In genomic region chr18:63890950-63891304, GRCh38 we compare ENCODE assay signal across 10 cellular contexts. TPM values are rescaled to one million over a fixed set of nuclear protein-coding genes. Genes with fewer than 3 reads are reported as not detected.
DNase-seq lines count a peak whose midpoint lies in the region; ATAC-seq and TF ChIP-seq lines count a peak whose summit lies in the region.
"Had no signal": no experiment of that assay in that cellular context is flagged by ENCODE, and none has a peak within 500 bp of the region (broad histone marks: within the 10 kb centered on the region; RNA-seq: fewer than 3 reads in every experiment).

No MANE protein-coding gene starts in this region.

- no TSS peak for BruUV-seq in PC-9 (replicated peaks; lab: Mats Ljungman, UMichigan)

- no peak overlapping the region for H2AFZ ChIP-seq in PC-9

- H3K4me3 ChIP-seq in PC-9 (no peak overlapping the region), retinal pigment epithelial cell (ENCODE audit: low read length) (no peak overlapping the region), heart right ventricle (no peak overlapping the region)
- no peak overlapping the region for H3K4me3 ChIP-seq in CD8-positive, alpha-beta memory T cell (ENCODE audit: low read length)
- H3K4me3 ChIP-seq: SJCRH30 had no signal

- peak; percentile 80 for ATAC-seq in HG03432 (IDR thresholded peaks at IDR 0.05; ENCODE audit: unreplicated experiment)
- no peak for ATAC-seq in heart right ventricle

- intact Hi-C loops in PC-9 (cut with micrococcal nuclease; ENCODE audit: unreplicated experiment) = no loop called here
- intact Hi-C loops in heart right ventricle (cut with DNase I) = no loop called here

- no peaks in the 10 kb centered on the region for H3K36me3 Mint-ChIP-seq in CD8-positive, alpha-beta memory T cell

- no peaks in the 10 kb centered on the region for H3K9me3 Mint-ChIP-seq in CD8-positive, alpha-beta memory T cell

- H3K4me3 Mint-ChIP-seq in CD8-positive, alpha-beta memory T cell = no peak overlapping the region

- no peaks in the 10 kb centered on the region for H3K79me2 ChIP-seq in PC-9 (ENCODE audit: low read depth)

- no peaks in the 10 kb centered on the region for H3K9me2 ChIP-seq in PC-9 (ENCODE audit: insufficient read depth)

- H3K27ac ChIP-seq in PC-9 = no peak overlapping the region
- no peak overlapping the region for H3K27ac ChIP-seq in CD8-positive, alpha-beta memory T cell (ENCODE audit: low read depth, low read length)
- no peak overlapping the region for H3K27ac ChIP-seq in heart right ventricle
- H3K27ac ChIP-seq: SJCRH30 had no signal

- no peaks in the 10 kb centered on the region for H3K36me3 ChIP-seq in PC-9 (ENCODE audit: low read depth)
- no peaks in the 10 kb centered on the region for H3K36me3 ChIP-seq in CD8-positive, alpha-beta memory T cell (ENCODE audit: insufficient read depth, low read length)
- no peaks in the 10 kb centered on the region for H3K36me3 ChIP-seq in heart right ventricle
- H3K36me3 ChIP-seq: SJCRH30 had no signal

- CTCF ChIA-PET in PC-9 (lab: Charles Lee) = no interaction called here
- CTCF ChIA-PET in CD8-positive, alpha-beta memory T cell (lab: Charles Lee) = no interaction called here

- H3K4me1 ChIP-seq in PC-9 (replicated peaks; ENCODE audit: insufficient read depth) = no peaks in the 10 kb centered on the region
- H3K4me1 ChIP-seq in CD8-positive, alpha-beta memory T cell (ENCODE audit: insufficient read depth, low read length) = no peaks in the 10 kb centered on the region
- H3K4me1 ChIP-seq in heart right ventricle = peaks cover 0 to 38% (median 0%) of the 10 kb centered on the region in 9 donors
- H3K4me1 ChIP-seq: SJCRH30 had no signal

- no peaks in the 10 kb centered on the region for H3K4me1 Mint-ChIP-seq in CD8-positive, alpha-beta memory T cell

- WGBS in heart right ventricle, 2 donors = 66 to 72% methylated on average over 5 of the region's 5 CpGs

- H3K27me3 Mint-ChIP-seq in CD8-positive, alpha-beta memory T cell = peaks cover 7 to 25% of the 10 kb centered on the region in 2 donors

- H3K4me2 ChIP-seq in PC-9 = no peak overlapping the region

- POLR2A ChIA-PET in PC-9 (lab: Charles Lee; ENCODE audit: unreplicated experiment) = no interaction called here
- POLR2A ChIA-PET in CD8-positive, alpha-beta memory T cell (lab: Charles Lee) = no interaction called here

- no peaks in the 10 kb centered on the region for H4K20me1 ChIP-seq in PC-9 (ENCODE audit: insufficient read depth)

- no peaks in the 10 kb centered on the region for H3F3A ChIP-seq in PC-9 (ENCODE audit: insufficient read depth, low read depth)

- no peaks in the 10 kb centered on the region for H3K27me3 ChIP-seq in PC-9 (ENCODE audit: insufficient read depth, low read depth)
- no peaks in the 10 kb centered on the region for H3K27me3 ChIP-seq in CD8-positive, alpha-beta memory T cell (ENCODE audit: insufficient read depth, low read length, poor library complexity, severe bottlenecking)
- peaks cover 0 to 3% (median 0%) of the 10 kb centered on the region in 7 donors for H3K27me3 ChIP-seq in heart right ventricle
- H3K27me3 ChIP-seq: SJCRH30 had no signal

- H3K9me3 ChIP-seq in PC-9 (ENCODE audit: insufficient read depth, low read depth) (no peaks in the 10 kb centered on the region), heart right ventricle (no peaks in the 10 kb centered on the region)
- no peaks in the 10 kb centered on the region for H3K9me3 ChIP-seq in CD8-positive, alpha-beta memory T cell (ENCODE audit: low read length)
- H3K9me3 ChIP-seq: SJCRH30 had no signal

- TF ChIP-seq CTCF in PC-9 (conservative IDR thresholded peaks at IDR 0.05) = peak; percentile 51
- TF ChIP-seq CTCF in retinal pigment epithelial cell (conservative IDR thresholded peaks at IDR 0.05; ENCODE audit: low read depth, low read length) = peak; percentile 18
- no peak for TF ChIP-seq CTCF in heart right ventricle (IDR thresholded peaks at IDR 0.05)

- DNase-seq in NCI-H2196 (lab: John Stamatoyannopoulos, UW; ENCODE audit: unreplicated experiment) (peak; percentile 4), NCI-H2196 treated with DMSO at 0.1 percent for 48 hours (lab: John Stamatoyannopoulos, UW; ENCODE audit: unreplicated experiment) (no peak), PC-9 (no peak), retinal pigment epithelial cell (ENCODE audit: low read depth) (no peak), NCI-H524 (lab: John Stamatoyannopoulos, UW) (no peak), heart right ventricle (no peak)
- DNase-seq in CD8-positive, alpha-beta memory T cell = no peak

- H3K27ac Mint-ChIP-seq in CD8-positive, alpha-beta memory T cell = no peak overlapping the region

RNA-seq across cellular contexts. Expression of gene SERPINB2, which starts 3.4 kb away (rescaled TPM):
- total RNA-seq in PC-9 (2021) (0.73 TPM in 1 of 2 replicates, not detected in the other), heart right ventricle (under 1 TPM in 2 of 10 donors, not detected in 8; 0.14 to 0.20 TPM)
- 1 to 10 TPM; 1.2 to 1.7 TPM for total RNA-seq in CD8-positive, alpha-beta memory T cell
- polyA plus RNA-seq in CD8-positive, alpha-beta memory T cell = not detected
- under 1 TPM in 1 of 2 donors, not detected in 1; 0.12 TPM for polyA plus RNA-seq in heart right ventricle
- total RNA-seq: SJCRH30 had no signal

RNA-seq across cellular contexts. Expression of gene SERPINB10, which starts 16.8 kb away (rescaled TPM):
- not detected in 2 replicates for total RNA-seq in PC-9 (2021)
- total RNA-seq in CD8-positive, alpha-beta memory T cell = not detected
- polyA plus RNA-seq in CD8-positive, alpha-beta memory T cell = not detected
- total RNA-seq in heart right ventricle = not detected
- polyA plus RNA-seq in heart right ventricle = not detected
- total RNA-seq: glomerular endothelial cell, SJCRH30 had no signal

RNA-seq across cellular contexts. Expression of gene HMSD, which starts 58.2 kb away (rescaled TPM):
- total RNA-seq in PC-9 (2021) (not detected in 2 replicates), heart right ventricle (under 1 TPM in 3 of 10 donors, not detected in 7; 0.13 to 0.88 (median 0.57) TPM)
- 10 to 100 TPM in 1 of 2 experiments, 1 to 10 TPM in 1; 9.8 to 11.4 TPM for total RNA-seq in CD8-positive, alpha-beta memory T cell
- not detected for polyA plus RNA-seq in CD8-positive, alpha-beta memory T cell
- polyA plus RNA-seq in heart right ventricle = under 1 TPM in 1 of 2 donors, not detected in 1; 0.03 TPM
- total RNA-seq: SJCRH30 had no signal

Comparison
In these comparisons a context has a peak if more than half of its experiments do, and no peak if none do; other contexts are left out.
1. CTCF ChIP-seq: peak in PC-9 (single experiment) and retinal pigment epithelial cell (single experiment); none in heart right ventricle (0 of 9).